ENCODE assay signal across 25 cellular contexts in the genomic region with DNA sequence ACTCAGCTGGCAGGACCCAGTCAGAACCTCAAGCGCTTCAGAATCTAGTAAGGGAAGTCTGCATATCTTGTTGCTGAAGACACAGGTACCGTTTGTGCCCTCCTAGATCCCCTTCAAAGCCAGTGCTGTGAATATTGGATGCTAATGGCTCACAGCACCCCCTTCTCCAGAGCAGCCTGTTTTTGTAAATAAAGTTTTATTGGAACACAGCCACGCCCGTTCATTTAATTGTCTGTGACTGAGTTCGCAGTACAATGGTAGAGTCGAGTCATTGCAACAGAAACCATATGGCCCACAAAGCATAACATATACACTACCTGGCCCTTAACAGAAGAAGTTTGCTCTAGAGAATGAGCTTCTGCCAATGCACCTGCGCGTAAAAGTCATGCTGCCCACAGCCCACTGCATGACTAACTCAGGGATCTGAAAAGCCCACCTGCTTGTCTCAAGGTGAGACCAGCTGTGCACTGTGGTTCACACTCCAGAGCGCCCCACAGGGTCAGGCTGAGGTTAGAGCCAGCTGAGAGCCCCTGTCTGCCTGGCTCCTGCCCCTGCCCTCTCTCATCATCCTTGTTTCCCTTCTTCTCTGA. TPM values are rescaled to one million over a fixed set of nuclear protein-coding genes. Genes with fewer than 3 reads are reported as not detected.
DNase-seq lines count a peak whose midpoint lies in the region; ATAC-seq and TF ChIP-seq lines count a peak whose summit lies in the region.
"Had no signal": no experiment of that assay in that cellular context is flagged by ENCODE, and none has a peak within 500 bp of the region (broad histone marks: within the 10 kb centered on the region; RNA-seq: fewer than 3 reads in every experiment).

No MANE protein-coding gene starts in this region.

- no peak for TF ChIP-seq POLR2A in vagina (IDR thresholded peaks at IDR 0.05)

- POLR2A ChIA-PET in activated CD8-positive, alpha-beta T cell treated with anti-CD3 and anti-CD28 coated beads for 36 hours (lab: Charles Lee), result no interaction called here
- POLR2A ChIA-PET in activated CD8-positive, alpha-beta T cell treated with anti-CD3 and anti-CD28 coated beads, Interleukin-2, amount 10 ng/mL, durations not matched to agents 7 days and 5 days (lab: Charles Lee), result no interaction called here

- H3K9me3 Mint-ChIP-seq in activated CD8-positive, alpha-beta T cell treated with anti-CD3 and anti-CD28 coated beads for 36 hours, result no peaks in the 10 kb centered on the region
- no peaks in the 10 kb centered on the region for H3K9me3 Mint-ChIP-seq in activated CD8-positive, alpha-beta T cell treated with anti-CD3 and anti-CD28 coated beads, Interleukin-2, amount 10 ng/mL, durations not matched to agents 7 days and 5 days (ENCODE audit: insufficient read depth)
- no peaks in the 10 kb centered on the region for H3K9me3 Mint-ChIP-seq in endodermal cell
- H3K9me3 Mint-ChIP-seq: CD8-positive, alpha-beta memory T cell had no signal

- peaks cover 3% of the 10 kb centered on the region for H3K27me3 Mint-ChIP-seq in activated CD8-positive, alpha-beta T cell treated with anti-CD3 and anti-CD28 coated beads for 36 hours
- peaks cover 2% of the 10 kb centered on the region for H3K27me3 Mint-ChIP-seq in activated CD8-positive, alpha-beta T cell treated with anti-CD3 and anti-CD28 coated beads, Interleukin-2, amount 10 ng/mL, durations not matched to agents 7 days and 5 days (ENCODE audit: low read depth)
- H3K27me3 Mint-ChIP-seq in endodermal cell (ENCODE audit: insufficient read depth), result no peaks in the 10 kb centered on the region

- no peak for TF ChIP-seq CTCF in activated CD8-positive, alpha-beta T cell treated with anti-CD3 and anti-CD28 coated beads for 36 hours (IDR thresholded peaks at IDR 0.05)
- TF ChIP-seq CTCF in endodermal cell (conservative IDR thresholded peaks at IDR 0.05) (no peak), vagina (IDR thresholded peaks at IDR 0.05) (no peak)

- H3K4me1 ChIP-seq in endodermal cell (ENCODE audit: control insufficient read depth, insufficient read depth, low read length), result no peaks in the 10 kb centered on the region
- no peaks in the 10 kb centered on the region for H3K4me1 ChIP-seq in vagina
- H3K4me1 ChIP-seq: BLaER1 had no signal

- no peak overlapping the region for H3K4me3 Mint-ChIP-seq in activated CD8-positive, alpha-beta T cell treated with anti-CD3 and anti-CD28 coated beads for 36 hours
- no peak overlapping the region for H3K4me3 Mint-ChIP-seq in activated CD8-positive, alpha-beta T cell treated with anti-CD3 and anti-CD28 coated beads, Interleukin-2, amount 10 ng/mL, durations not matched to agents 7 days and 5 days
- H3K4me3 Mint-ChIP-seq in endodermal cell, result no peak overlapping the region
- H3K4me3 Mint-ChIP-seq: CD8-positive, alpha-beta memory T cell had no signal

- H3K36me3 ChIP-seq in endodermal cell (ENCODE audit: control insufficient read depth, insufficient read depth, low read length) (no peaks in the 10 kb centered on the region), vagina (no peaks in the 10 kb centered on the region)
- H3K36me3 ChIP-seq: BLaER1, MG63 had no signal

- CTCF ChIA-PET in activated CD8-positive, alpha-beta T cell treated with anti-CD3 and anti-CD28 coated beads for 36 hours (lab: Charles Lee), result interaction anchor here (1.0 kb wide), 1 partner anchor 27 kb away, joined by 3 read pairs; no protein-coding TSS in a partner anchor
- CTCF ChIA-PET in activated CD8-positive, alpha-beta T cell treated with anti-CD3 and anti-CD28 coated beads, Interleukin-2, amount 10 ng/mL, durations not matched to agents 7 days and 5 days (lab: Charles Lee), result no interaction called here

- intact Hi-C loops in activated CD8-positive, alpha-beta T cell treated with anti-CD3 and anti-CD28 coated beads for 36 hours (cut with micrococcal nuclease), result no loop called here
- intact Hi-C loops in vagina (cut with DNase I), result no loop called here

- no peak overlapping the region for H3K9ac ChIP-seq in endodermal cell (ENCODE audit: extremely low read depth, low read length, poor library complexity, severe bottlenecking)
- H3K9ac ChIP-seq: BLaER1 had no signal

- peak; percentile 5 for DNase-seq in activated CD8-positive, alpha-beta T cell treated with anti-CD3 and anti-CD28 coated beads for 36 hours
- no peak for DNase-seq in activated CD8-positive, alpha-beta T cell treated with anti-CD3 and anti-CD28 coated beads, Interleukin-2, amount 10 ng/mL, durations not matched to agents 7 days and 5 days
- DNase-seq in NCI-H69 (lab: John Stamatoyannopoulos, UW) (peak; percentile 62), endodermal cell (peak; percentile 46), vagina (ENCODE audit: extremely low spot score in 2 of 2) (peak; percentile 6 to 61), MV-4-11 (lab: John Stamatoyannopoulos, UW) (no peak), OCI-M2 (lab: John Stamatoyannopoulos, UW; ENCODE audit: unreplicated experiment) (no peak)
- DNase-seq: CD8-positive, alpha-beta memory T cell; DND-41; HCEC 1CT; IMR-90; Kasumi-1; MG63; NCI-H1092; NCI-H1436 treated with DMSO at 0.1 percent for 48 hours; NCI-H2029; NCI-H510A treated with DMSO at 0.1 percent for 48 hours; Right ventricle myocardium superior; SW 1271 had no signal

- no peaks in the 10 kb centered on the region for H3K36me3 Mint-ChIP-seq in activated CD8-positive, alpha-beta T cell treated with anti-CD3 and anti-CD28 coated beads for 36 hours (ENCODE audit: low read depth)
- no peaks in the 10 kb centered on the region for H3K36me3 Mint-ChIP-seq in activated CD8-positive, alpha-beta T cell treated with anti-CD3 and anti-CD28 coated beads, Interleukin-2, amount 10 ng/mL, durations not matched to agents 7 days and 5 days (ENCODE audit: low read depth)
- H3K36me3 Mint-ChIP-seq in endodermal cell (ENCODE audit: low read depth), result no peaks in the 10 kb centered on the region
- H3K36me3 Mint-ChIP-seq: CD8-positive, alpha-beta memory T cell had no signal

- ATAC-seq in activated CD8-positive, alpha-beta T cell treated with anti-CD3 and anti-CD28 coated beads for 36 hours, result no peak
- ATAC-seq in activated CD8-positive, alpha-beta T cell treated with anti-CD3 and anti-CD28 coated beads, Interleukin-2, amount 10 ng/mL, durations not matched to agents 7 days and 5 days, result no peak
- ATAC-seq: Panc1 had no signal

- H3K27me3 ChIP-seq in endodermal cell (ENCODE audit: control insufficient read depth, insufficient read depth, low read length, poor library complexity, severe bottlenecking), result no peaks in the 10 kb centered on the region
- H3K27me3 ChIP-seq in vagina, result no peaks in the 10 kb centered on the region
- H3K27me3 ChIP-seq: BLaER1, MG63 had no signal

- H3K9me3 ChIP-seq in endodermal cell (ENCODE audit: control insufficient read depth, low read length) (no peaks in the 10 kb centered on the region), vagina (no peaks in the 10 kb centered on the region)
- H3K9me3 ChIP-seq: BLaER1, MG63 had no signal

- H3K27ac Mint-ChIP-seq in activated CD8-positive, alpha-beta T cell treated with anti-CD3 and anti-CD28 coated beads for 36 hours, result no peak overlapping the region
- H3K27ac Mint-ChIP-seq in activated CD8-positive, alpha-beta T cell treated with anti-CD3 and anti-CD28 coated beads, Interleukin-2, amount 10 ng/mL, durations not matched to agents 7 days and 5 days, result no peak overlapping the region
- no peak overlapping the region for H3K27ac Mint-ChIP-seq in endodermal cell
- H3K27ac Mint-ChIP-seq: CD8-positive, alpha-beta memory T cell had no signal

- H3K27ac ChIP-seq in endodermal cell (ENCODE audit: low read depth, low read length), result no peak overlapping the region
- H3K27ac ChIP-seq in vagina, result no peak overlapping the region
- H3K27ac ChIP-seq: BLaER1, HL-60 had no signal

- no peaks in the 10 kb centered on the region for H3K4me1 Mint-ChIP-seq in activated CD8-positive, alpha-beta T cell treated with anti-CD3 and anti-CD28 coated beads for 36 hours (ENCODE audit: low read depth)
- H3K4me1 Mint-ChIP-seq in activated CD8-positive, alpha-beta T cell treated with anti-CD3 and anti-CD28 coated beads, Interleukin-2, amount 10 ng/mL, durations not matched to agents 7 days and 5 days (ENCODE audit: low read depth), result no peaks in the 10 kb centered on the region
- no peaks in the 10 kb centered on the region for H3K4me1 Mint-ChIP-seq in endodermal cell
- H3K4me1 Mint-ChIP-seq: CD8-positive, alpha-beta memory T cell had no signal

- WGBS in endodermal cell (ENCODE audit: insufficient coverage in 1 of 2, insufficient read length in 1 of 2), 2 experiments, result 91 to 94% methylated on average over 9 of the region's 9 CpGs

- H3K4me3 ChIP-seq in endodermal cell (ENCODE audit: low read length) (no peak overlapping the region), vagina (no peak overlapping the region)
- H3K4me3 ChIP-seq: BLaER1, MG63 had no signal

RNA-seq across cellular contexts. Expression of gene AIPL1, which starts 48.8 kb away (rescaled TPM):
- not detected for total RNA-seq in activated CD8-positive, alpha-beta T cell treated with anti-CD3 and anti-CD28 coated beads for 36 hours
- total RNA-seq in activated CD8-positive, alpha-beta T cell treated with anti-CD3 and anti-CD28 coated beads, Interleukin-2, amount 10 ng/mL, durations not matched to agents 7 days and 5 days, result not detected
- not detected for total RNA-seq in endodermal cell
- 0.28 TPM for polyA plus RNA-seq in endodermal cell (2013, experiment 1 of 2)
- 0.21 TPM for polyA plus RNA-seq in endodermal cell (2013, experiment 2 of 2)
- not detected for total RNA-seq in vagina
- total RNA-seq: A673; CD8-positive, alpha-beta memory T cell; G401; HT1080; IMR-90; Right ventricle myocardium superior had no signal
- polyA plus RNA-seq: CD8-positive, alpha-beta memory T cell; IMR-90 had no signal

RNA-seq across cellular contexts. Expression of gene PIMREG, which starts 58.1 kb away (rescaled TPM):
- 1 to 10 TPM; 3.7 to 4.6 TPM for total RNA-seq in activated CD8-positive, alpha-beta T cell treated with anti-CD3 and anti-CD28 coated beads for 36 hours
- 10 to 100 TPM; 17.1 to 20.4 TPM for total RNA-seq in activated CD8-positive, alpha-beta T cell treated with anti-CD3 and anti-CD28 coated beads, Interleukin-2, amount 10 ng/mL, durations not matched to agents 7 days and 5 days
- total RNA-seq in endodermal cell (10 to 100 TPM; 33.4 to 68.7 TPM), vagina (0.74 TPM)
- 98.1 TPM for polyA plus RNA-seq in endodermal cell (2013, experiment 1 of 2)
- polyA plus RNA-seq in endodermal cell (2013, experiment 2 of 2), result 101 TPM
- polyA plus RNA-seq: CD8-positive, alpha-beta memory T cell had no signal

Comparison
In these comparisons a context has a peak if more than half of its experiments do, and no peak if none do; other contexts are left out.
1. DNase-seq: peak in activated CD8-positive, alpha-beta T cell treated with anti-CD3 and anti-CD28 coated beads for 36 hours (single experiment), NCI-H69 (single experiment), endodermal cell (single experiment) and vagina (2 of 2); none in activated CD8-positive, alpha-beta T cell treated with anti-CD3 and anti-CD28 coated beads, Interleukin-2, amount 10 ng/mL, durations not matched to agents 7 days and 5 days (single experiment), MV-4-11 (single experiment) and OCI-M2 (single experiment).